Comparison of ENCODE assay signal across 8 cellular contexts in the genomic region with DNA sequence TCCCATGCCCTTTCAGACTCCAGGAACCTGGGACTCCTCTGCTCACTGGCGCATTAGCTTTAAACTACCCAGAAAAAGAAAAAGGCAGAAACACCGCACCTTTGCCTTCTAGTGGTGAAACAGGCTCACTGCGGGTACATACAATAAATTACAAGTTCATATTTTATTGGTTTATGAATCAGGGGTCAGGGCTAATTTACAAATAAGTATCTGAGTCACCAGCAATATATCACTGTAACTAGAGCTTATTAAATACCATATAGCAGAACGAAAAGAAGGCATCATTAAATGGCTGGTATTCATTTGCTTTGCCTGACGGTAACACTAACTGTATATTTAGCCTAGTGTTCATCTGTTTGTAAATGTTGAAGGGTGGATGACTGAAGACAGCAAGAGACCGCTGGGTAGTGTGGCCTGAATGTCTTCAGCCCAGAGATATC. TPM values are rescaled to one million over a fixed set of nuclear protein-coding genes. Genes with fewer than 3 reads are reported as not detected.
DNase-seq lines count a peak whose midpoint lies in the region; ATAC-seq and TF ChIP-seq lines count a peak whose summit lies in the region.

No MANE protein-coding gene starts in this region.

- DNase-seq in heart left ventricle (no peak), right cardiac atrium (no peak), MM.1S (peak; percentile 39), T-helper 17 cell (no peak), epithelial cell of proximal tubule (ENCODE audit: low read depth) (no peak), non-pigmented ciliary epithelial cell (ENCODE audit: low read depth) (peak; percentile 11)

- ATAC-seq in heart left ventricle (no peak), right cardiac atrium (no peak), T-helper 17 cell (peak; percentile 45), HG03378 (IDR thresholded peaks at IDR 0.05; ENCODE audit: unreplicated experiment) (no peak), HG03039 (IDR thresholded peaks at IDR 0.05; ENCODE audit: unreplicated experiment) (no peak)

- no peak overlapping the region for H3K27ac ChIP-seq in heart left ventricle
- H3K27ac ChIP-seq in right cardiac atrium (ENCODE audit: low read length): no peak overlapping the region
- no peak overlapping the region for H3K27ac ChIP-seq in MM.1S (ENCODE audit: low read length)

- H3K27ac Mint-ChIP-seq in T-helper 17 cell: no peak overlapping the region

- WGBS in heart left ventricle, 4 donors: 47 to 51% (median 48%) methylated on average over 6 of the region's 6 CpGs
- 35% methylated on average over 6 of the region's 6 CpGs for WGBS in right cardiac atrium

- peaks cover 3% of the 10 kb centered on the region for H3K4me1 Mint-ChIP-seq in T-helper 17 cell

- no peak overlapping the region for H2AFZ ChIP-seq in MM.1S (ENCODE audit: low read length)

- H3K9me2 ChIP-seq in MM.1S (replicated peaks; ENCODE audit: insufficient read depth, low read length): no peaks in the 10 kb centered on the region

- H3F3A ChIP-seq in MM.1S (ENCODE audit: insufficient read depth, low read length): no peaks in the 10 kb centered on the region

- H3K79me2 ChIP-seq in MM.1S (ENCODE audit: low read length): no peaks in the 10 kb centered on the region

- H4K20me1 ChIP-seq in MM.1S (ENCODE audit: insufficient read depth, low read length): no peaks in the 10 kb centered on the region

- H3K9me3 ChIP-seq in heart left ventricle: no peaks in the 10 kb centered on the region
- no peaks in the 10 kb centered on the region for H3K9me3 ChIP-seq in right cardiac atrium (ENCODE audit: control insufficient read depth, low read length)
- no peaks in the 10 kb centered on the region for H3K9me3 ChIP-seq in MM.1S (replicated peaks; ENCODE audit: insufficient read depth, low read length)
- H3K9me3 ChIP-seq in T-helper 17 cell (ENCODE audit: control insufficient read depth, low read length, poor library complexity, severe bottlenecking): no peaks in the 10 kb centered on the region

- H3K27me3 ChIP-seq in heart left ventricle (no peaks in the 10 kb centered on the region), right cardiac atrium (ENCODE audit: control insufficient read depth, insufficient read depth) (no peaks in the 10 kb centered on the region), MM.1S (replicated peaks; ENCODE audit: insufficient read depth, low read length) (no peaks in the 10 kb centered on the region)

- no peaks in the 10 kb centered on the region for H3K36me3 Mint-ChIP-seq in T-helper 17 cell (ENCODE audit: low read depth)

- TF ChIP-seq POLR2A in heart left ventricle (IDR thresholded peaks at IDR 0.05): no peak

- H3K9ac ChIP-seq in MM.1S (ENCODE audit: low read length): no peak overlapping the region

- no peaks in the 10 kb centered on the region for H3K27me3 Mint-ChIP-seq in T-helper 17 cell

- TF ChIP-seq CTCF in heart left ventricle (IDR thresholded peaks at IDR 0.05): peak; percentile 50 to 74 (median 63)
- peak; percentile 79 for TF ChIP-seq CTCF in MM.1S (IDR thresholded peaks at IDR 0.05; ENCODE audit: low read length)
- peak; percentile 77 for TF ChIP-seq CTCF in epithelial cell of proximal tubule (conservative IDR thresholded peaks at IDR 0.05; ENCODE audit: low read depth, low read length)

- no peak overlapping the region for H3K4me2 ChIP-seq in MM.1S (ENCODE audit: low read depth, low read length)

- H3K4me3 ChIP-seq in heart left ventricle (no peak overlapping the region), right cardiac atrium (ENCODE audit: low read length) (no peak overlapping the region), MM.1S (ENCODE audit: low read length) (no peak overlapping the region), epithelial cell of proximal tubule (ENCODE audit: low read depth, low read length) (no peak overlapping the region)

- H3K36me3 ChIP-seq in heart left ventricle: no peaks in the 10 kb centered on the region
- no peaks in the 10 kb centered on the region for H3K36me3 ChIP-seq in MM.1S (replicated peaks; ENCODE audit: insufficient read depth, low read length)

- H3K4me3 Mint-ChIP-seq in T-helper 17 cell: no peak overlapping the region

- H3K4me1 ChIP-seq in heart left ventricle (no peaks in the 10 kb centered on the region), right cardiac atrium (ENCODE audit: control insufficient read depth, insufficient read depth, low read length) (no peaks in the 10 kb centered on the region), MM.1S (ENCODE audit: low read length) (peaks cover 7% of the 10 kb centered on the region; the same call in 1 of the 2 replicates)

- intact Hi-C loops in heart left ventricle (cut with DNase I) (loop anchor here in 1 of 10 donors (5.0 kb wide), 1 partner anchor 93 kb away; no protein-coding TSS in a partner anchor), right cardiac atrium (cut with DNase I) (no loop called here)

RNA-seq across cellular contexts. Expression of a gene that starts 26.9 kb away (rescaled TPM):
- total RNA-seq in heart left ventricle (10 to 100 TPM in 1 of 9 donors, 1 to 10 TPM in 8; 2.5 to 17.3 (median 6.3) TPM), right cardiac atrium (1 to 10 TPM; 5.6 to 8.1 (median 6.2) TPM), T-helper 17 cell (10 to 100 TPM; 32.3 to 36.3 TPM), epithelial cell of proximal tubule (4.8 and 5.6 TPM in 2 replicates)
- polyA plus RNA-seq in heart left ventricle (1 to 10 TPM; 4.2 to 4.8 TPM), right cardiac atrium (3.6 TPM)

Comparison
In these comparisons a context has a peak if more than half of its experiments do, and no peak if none do; other contexts are left out.
1. DNase-seq: peak in MM.1S (single experiment) and non-pigmented ciliary epithelial cell (single experiment); none in heart left ventricle (0 of 5), right cardiac atrium (0 of 3), T-helper 17 cell (0 of 3) and epithelial cell of proximal tubule (single experiment).
2. Peak in every context shown above with its lines, with median percentiles within 50 percentile points of each other: CTCF ChIP-seq.